Comparison of ENCODE assay signal across 8 cellular contexts in genomic region chr7:143901710-143902587, GRCh38. TPM values are rescaled to one million over a fixed set of nuclear protein-coding genes. Genes with fewer than 3 reads are reported as not detected.
DNase-seq lines count a peak whose midpoint lies in the region; ATAC-seq lines count a peak whose summit lies in the region.

Gene TCAF1, minus strand, starts transcription at chr7:143902176. Its CDS starts 25,568 bp downstream, at chr7:143876608.

- H3K27me3 ChIP-seq in CD8-positive, alpha-beta memory T cell (ENCODE audit: insufficient read depth, low read length, poor library complexity, severe bottlenecking) = no peaks in the 10 kb centered on the region

- H3K4me3 ChIP-seq in CD8-positive, alpha-beta memory T cell (ENCODE audit: low read length) = peak within 1 kb of the TSS; percentile 76

- H3K27me3 Mint-ChIP-seq in CD8-positive, alpha-beta memory T cell = no peaks in the 10 kb centered on the region

- peak within 1 kb of the TSS; percentile 92 to 98 (median 95) for H3K4me3 Mint-ChIP-seq in CD8-positive, alpha-beta memory T cell

- peaks cover 0 to 3% (median 0%) of the 10 kb centered on the region in 3 donors for H3K36me3 Mint-ChIP-seq in CD8-positive, alpha-beta memory T cell

- H3K9me3 Mint-ChIP-seq in CD8-positive, alpha-beta memory T cell = no peaks in the 10 kb centered on the region

- CTCF ChIA-PET in CD8-positive, alpha-beta memory T cell (lab: Charles Lee) = interaction anchor here (0.8 to 3.2 kb wide), 6 partner anchors 9 to 522 kb away, joined by 3 to 25 read pairs (median 4); no protein-coding TSS in a partner anchor

- DNase-seq in CD8-positive, alpha-beta memory T cell = peak; percentile 84 to 91 (median 85)
- DNase-seq in HK-2 (ENCODE audit: unreplicated experiment) (peak; percentile 95), NCI-H82 treated with DMSO at 0.1 percent for 48 hours (lab: John Stamatoyannopoulos, UW; ENCODE audit: unreplicated experiment) (peak; percentile 78), lung microvascular endothelial cell (ENCODE audit: low read depth in 2 of 2) (peak; percentile 95 to 96)
- peak; percentile 77 to 82 for DNase-seq in activated CD8-positive, alpha-beta memory T cell treated with anti-CD3 and anti-CD28 coated beads for 1 hour (ENCODE audit: extremely low read depth in 1 of 2, low read depth in 1 of 2)
- DNase-seq in effector CD4-positive, alpha-beta T cell = peak; percentile 85
- DNase-seq in stimulated activated CD4-positive, alpha-beta T cell treated with anti-CD3 and anti-CD28 coated beads, TNF-alpha, amount 100 ng/mL, for 48 hours (ENCODE audit: low read depth in 3 of 3) = peak; percentile 78 to 96 (median 79)

- no peaks in the 10 kb centered on the region for H3K9me3 ChIP-seq in CD8-positive, alpha-beta memory T cell (ENCODE audit: low read length)

- peak; percentile 90 for ATAC-seq in GM19452 (IDR thresholded peaks at IDR 0.05; ENCODE audit: unreplicated experiment)

- POLR2A ChIA-PET in CD8-positive, alpha-beta memory T cell (lab: Charles Lee) = interaction anchor here (1.0 kb wide), 1 partner anchor 9 kb away, joined by 4 read pairs; no protein-coding TSS in a partner anchor

- no peaks in the 10 kb centered on the region for H3K36me3 ChIP-seq in CD8-positive, alpha-beta memory T cell (ENCODE audit: insufficient read depth, low read length)

- peaks cover 26% of the 10 kb centered on the region for H3K4me1 ChIP-seq in CD8-positive, alpha-beta memory T cell (ENCODE audit: insufficient read depth, low read length)

- H3K4me1 Mint-ChIP-seq in CD8-positive, alpha-beta memory T cell = peaks cover 25 to 42% (median 36%) of the 10 kb centered on the region in 3 donors

- peak within 1 kb of the TSS; percentile 82 to 98 (median 96) for H3K27ac Mint-ChIP-seq in CD8-positive, alpha-beta memory T cell

- peak within 1 kb of the TSS; percentile 83 for H3K27ac ChIP-seq in CD8-positive, alpha-beta memory T cell (ENCODE audit: low read depth, low read length)

RNA-seq across cellular contexts. Expression of gene TCAF1, which starts in this region (rescaled TPM):
- total RNA-seq in CD8-positive, alpha-beta memory T cell = 10 to 100 TPM; 11.8 to 13.6 TPM
- polyA plus RNA-seq in CD8-positive, alpha-beta memory T cell = 15.0 TPM
- total RNA-seq in lung microvascular endothelial cell = 32.7 and 38.1 TPM in 2 replicates

Comparison
In these comparisons a context has a peak if more than half of its experiments do, and no peak if none do; other contexts are left out.
1. Peak in every context shown above with its lines: DNase-seq, ATAC-seq, H3K4me3 ChIP-seq and H3K27ac ChIP-seq.